ENCODE assay signal across 10 cellular contexts in the genomic region with DNA sequence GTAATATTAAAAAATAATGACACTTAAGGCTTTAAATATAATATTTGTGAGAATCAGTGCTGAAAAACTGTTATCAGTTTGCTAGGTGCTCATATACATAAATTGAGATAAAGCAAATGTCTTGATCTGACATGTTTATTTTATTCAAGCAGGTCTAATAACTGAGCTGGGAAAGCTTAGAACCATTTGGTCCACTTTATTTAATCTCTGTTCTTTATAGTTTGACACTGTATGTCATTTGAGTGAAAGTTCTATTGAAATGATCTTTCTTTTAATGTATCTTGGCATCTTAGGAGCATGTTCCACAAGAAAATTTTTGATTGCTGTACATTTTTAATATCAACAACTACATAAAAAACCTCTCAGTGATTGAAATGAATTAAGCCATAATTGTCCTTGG.
"Had no signal": no experiment of that assay in that cellular context is flagged by ENCODE, and none has a peak within 500 bp of the region (broad histone marks: within the 10 kb centered on the region; RNA-seq: fewer than 3 reads in every experiment).

No MANE protein-coding gene starts in this region.

- FAIRE-seq: H1, H54 had no signal

- H3K4me3 ChIP-seq: GM23248, GM23338, HAP-1 had no signal

- H3K27ac ChIP-seq: GM23248 had no signal

- H3K4me2 ChIP-seq: GM23338 had no signal

- H2AFZ ChIP-seq: GM23248, GM23338 had no signal

- H3K36me3 ChIP-seq: HAP-1 had no signal

- DNase-seq: GM23248, GOT3, H7, H9, HCEC 1CT, HFFc6 had no signal

- H3K9me3 ChIP-seq: HAP-1 had no signal

- H3K9ac ChIP-seq: GM23248 had no signal
